Comparison of ENCODE assay signal across 22 cellular contexts in genomic region chr1:57835620-57836019, GRCh38.
DNase-seq lines count a peak whose midpoint lies in the region; ATAC-seq, FAIRE-seq and TF ChIP-seq lines count a peak whose summit lies in the region.
"Had no signal": no experiment of that assay in that cellular context is flagged by ENCODE, and none has a peak within 500 bp of the region (broad histone marks: within the 10 kb centered on the region; RNA-seq: fewer than 3 reads in every experiment).

No MANE protein-coding gene starts in this region.

- H3K9ac ChIP-seq in IMR-90 (ENCODE audit: low read depth, low read length), result no peak overlapping the region
- H3K9ac ChIP-seq in keratinocyte (ENCODE audit: control insufficient read depth, extremely low read depth, insufficient read depth, low read length), result no peak overlapping the region

- no peak for TF ChIP-seq POLR2A in IMR-90 (IDR thresholded peaks at IDR 0.05; ENCODE audit: low read depth, low read length)
- TF ChIP-seq POLR2A in body of pancreas (IDR thresholded peaks at IDR 0.05), result no peak
- no peak for TF ChIP-seq POLR2A in vagina (IDR thresholded peaks at IDR 0.05)

- CTCF ChIA-PET in IMR-90 (lab: Yijun Ruan, JAX), result no interaction called here

- H3K4me3 ChIP-seq in IMR-90 (ENCODE audit: insufficient read depth, low read depth, low read length), result no peak overlapping the region
- no peak overlapping the region for H3K4me3 ChIP-seq in body of pancreas
- H3K4me3 ChIP-seq in keratinocyte (ENCODE audit: control insufficient read depth in 2 of 3, extremely low read depth in 1 of 3, insufficient read depth in 2 of 3, low read depth in 1 of 3, low read length in 3 of 3), result no peak overlapping the region
- H3K4me3 ChIP-seq in vagina, result no peak overlapping the region
- H3K4me3 ChIP-seq: GM12878, HAP-1, pancreas, sigmoid colon, tibial nerve had no signal

- no peak for TF ChIP-seq CTCF in IMR-90 (conservative IDR thresholded peaks at IDR 0.05; ENCODE audit: low read depth, low read length)
- TF ChIP-seq CTCF in body of pancreas (IDR thresholded peaks at IDR 0.05), result no peak
- peak in 2 of 3 experiments; percentile 4 to 71 for TF ChIP-seq CTCF in keratinocyte (optimal IDR thresholded peaks at IDR 0.05 in 1 of 3, IDR thresholded peaks at IDR 0.05 in 1 of 3, conservative IDR thresholded peaks at IDR 0.05 in 1 of 3; ENCODE audit: extremely low read depth in 1 of 3, insufficient read depth in 2 of 3, low read length in 3 of 3)
- no peak for TF ChIP-seq CTCF in vagina (IDR thresholded peaks at IDR 0.05)

- no peak overlapping the region for H3K18ac ChIP-seq in IMR-90 (ENCODE audit: low read depth, low read length)

- BruUV-seq in IMR-90 (replicated peaks; lab: Mats Ljungman, UMichigan), result no TSS peak

- WGBS in IMR-90 (ENCODE audit: extremely low coverage in 2 of 2, insufficient read length in 1 of 2), 2 experiments, result 100% methylated on average over 1 of the region's 5 CpGs; no CpG with 5 or more reads in 1 of the 2 experiments
- WGBS in body of pancreas, 2 donors, result 10 to 21% methylated on average over 5 of the region's 5 CpGs

- no peak overlapping the region for H3K23ac ChIP-seq in IMR-90 (ENCODE audit: low read depth, low read length)

- H2AFZ ChIP-seq in IMR-90 (replicated peaks; ENCODE audit: low read length, poor library complexity) (peak overlapping the region; percentile 32), keratinocyte (ENCODE audit: control insufficient read depth, low read length) (no peak overlapping the region)

- H3K79me1 ChIP-seq in IMR-90 (ENCODE audit: low read depth in 1 of 2, low read length in 2 of 2), result no peaks in the 10 kb centered on the region

- DNase-seq in DMS53 treated with DMSO at 0.1 percent for 48 hours (lab: John Stamatoyannopoulos, UW; ENCODE audit: unreplicated experiment), result peak; percentile 83
- DNase-seq in IMR-90, result no peak
- peak in 3 of 4 donors; percentile 14 to 40 (median 14) for DNase-seq in body of pancreas
- DNase-seq in keratinocyte (ENCODE audit: low read depth, low spot score), result no peak
- no peak for DNase-seq in activated CD4-positive, alpha-beta T cell treated with anti-CD3 and anti-CD28 coated beads, Interleukin-2, amount 50 U/mL, for 4 hours
- DNase-seq in vagina (ENCODE audit: extremely low spot score in 2 of 2), result no peak
- DNase-seq in NCI-H1436 (lab: John Stamatoyannopoulos, UW), result no peak
- DNase-seq: activated CD4-positive, alpha-beta memory T cell treated with anti-CD3 and anti-CD28 coated beads for 36 hours; activated T-cell treated with anti-CD3 and anti-CD28 coated beads for 4 hours; amygdala; effector memory CD8-positive, alpha-beta T cell; GF-D8; islet precursor cell; naive B cell; NCI-H446; sigmoid colon; stimulated activated naive CD4-positive, alpha-beta T cell treated with Interleukin-2 at 50 U/mL for 16 hours; T-helper 17 cell had no signal

- H3K56ac ChIP-seq in IMR-90 (ENCODE audit: extremely low read depth, insufficient read depth, low read length), result no peak overlapping the region

- H4K20me1 ChIP-seq in IMR-90 (ENCODE audit: insufficient read depth, low read length) (no peaks in the 10 kb centered on the region), keratinocyte (ENCODE audit: control insufficient read depth, extremely low read depth, insufficient read depth, low read length) (no peaks in the 10 kb centered on the region)

- no peak overlapping the region for H3K14ac ChIP-seq in IMR-90 (replicated peaks; ENCODE audit: low read depth, low read length)

- H2AK5ac ChIP-seq in IMR-90 (ENCODE audit: low read depth, low read length), result no peak overlapping the region

- no peak overlapping the region for H2AK9ac ChIP-seq in IMR-90 (replicated peaks; ENCODE audit: low read depth, low read length, poor library complexity)

- in situ Hi-C loops in IMR-90 (cut with MboI; ENCODE audit: low sequenced_read_pairs), result no loop called here

- H3K27me3 ChIP-seq in IMR-90 (ENCODE audit: control insufficient read depth, insufficient read depth, low read length) (no peaks in the 10 kb centered on the region), body of pancreas (no peaks in the 10 kb centered on the region), keratinocyte (ENCODE audit: control insufficient read depth, extremely low read depth, insufficient read depth, low read length) (no peaks in the 10 kb centered on the region), vagina (no peaks in the 10 kb centered on the region)
- H3K27me3 ChIP-seq: pancreas, sigmoid colon, tibial nerve had no signal

- no peaks in the 10 kb centered on the region for H3K4me1 ChIP-seq in IMR-90 (ENCODE audit: control insufficient read depth, insufficient read depth, low read length)
- no peaks in the 10 kb centered on the region for H3K4me1 ChIP-seq in body of pancreas
- H3K4me1 ChIP-seq in keratinocyte (ENCODE audit: control insufficient read depth, extremely low read depth, insufficient read depth, low read length), result peaks cover 23% of the 10 kb centered on the region
- H3K4me1 ChIP-seq in vagina, result no peaks in the 10 kb centered on the region
- H3K4me1 ChIP-seq: HAP-1, pancreas, sigmoid colon, tibial nerve had no signal

- H3K9me1 ChIP-seq in IMR-90 (ENCODE audit: insufficient read depth, low read length), result no peaks in the 10 kb centered on the region
- H3K9me1 ChIP-seq in keratinocyte (ENCODE audit: control insufficient read depth, extremely low read depth, insufficient read depth, low read length), result no peaks in the 10 kb centered on the region

- H3K79me2 ChIP-seq in keratinocyte (ENCODE audit: control insufficient read depth, insufficient read depth, low read length), result no peaks in the 10 kb centered on the region

- no peak overlapping the region for H4K91ac ChIP-seq in IMR-90 (ENCODE audit: insufficient read depth, low read depth, low read length)

- no peak overlapping the region for H4K5ac ChIP-seq in IMR-90 (ENCODE audit: low read depth, low read length)

- H2BK5ac ChIP-seq in IMR-90 (ENCODE audit: low read depth, low read length, poor library complexity, severe bottlenecking), result no peak overlapping the region

- no peak overlapping the region for H3K4me2 ChIP-seq in IMR-90 (ENCODE audit: low read depth, low read length)
- no peak overlapping the region for H3K4me2 ChIP-seq in keratinocyte (ENCODE audit: control insufficient read depth, extremely low read depth, insufficient read depth, low read depth, low read length)

- no peak overlapping the region for H2BK15ac ChIP-seq in IMR-90 (ENCODE audit: low read depth, low read length)

- H3K36me3 ChIP-seq in IMR-90 (ENCODE audit: control insufficient read depth, insufficient read depth, low read length), result no peaks in the 10 kb centered on the region
- H3K36me3 ChIP-seq in body of pancreas (replicated peaks in 1 of 2; ENCODE audit: insufficient read depth in 1 of 2, low read depth in 2 of 2), result no peaks in the 10 kb centered on the region
- H3K36me3 ChIP-seq in keratinocyte (ENCODE audit: control insufficient read depth in 2 of 2, extremely low read depth in 1 of 2, insufficient read depth in 2 of 2, low read length in 2 of 2), result no peaks in the 10 kb centered on the region
- H3K36me3 ChIP-seq in vagina, result no peaks in the 10 kb centered on the region
- H3K36me3 ChIP-seq: HAP-1, pancreas, sigmoid colon, tibial nerve had no signal

- H3K9me3 ChIP-seq in IMR-90 (ENCODE audit: control insufficient read depth, insufficient read depth, low read length), result no peaks in the 10 kb centered on the region
- no peaks in the 10 kb centered on the region for H3K9me3 ChIP-seq in body of pancreas
- no peaks in the 10 kb centered on the region for H3K9me3 ChIP-seq in keratinocyte (ENCODE audit: control insufficient read depth, low read depth, low read length)
- H3K9me3 ChIP-seq in vagina, result no peaks in the 10 kb centered on the region
- H3K9me3 ChIP-seq: HAP-1, pancreas, sigmoid colon had no signal

- no peak overlapping the region for H2BK120ac ChIP-seq in IMR-90 (ENCODE audit: low read depth, low read length)

- H3K4ac ChIP-seq in IMR-90 (ENCODE audit: low read depth, low read length), result no peak overlapping the region

- TF ChIP-seq RAD21 in IMR-90 (IDR thresholded peaks at IDR 0.05; ENCODE audit: low read length), result no peak

- ATAC-seq in IMR-90 (ENCODE audit: low read depth) (no peak), body of pancreas (no peak)
- ATAC-seq: effector memory CD8-positive, alpha-beta T cell; GM12878; T-helper 17 cell had no signal

- H3K27ac ChIP-seq in IMR-90 (ENCODE audit: insufficient read depth, low read length) (no peak overlapping the region), body of pancreas (no peak overlapping the region), keratinocyte (ENCODE audit: control insufficient read depth, insufficient read depth, low read length) (no peak overlapping the region), vagina (no peak overlapping the region)
- H3K27ac ChIP-seq: pancreas, sigmoid colon, tibial nerve had no signal

- no peak for FAIRE-seq in keratinocyte (lab: Jason Lieb, UNC)
- FAIRE-seq: GM12878, pancreas had no signal

- H2BK20ac ChIP-seq in IMR-90 (ENCODE audit: low read depth, low read length), result no peak overlapping the region

- H4K8ac ChIP-seq in IMR-90 (ENCODE audit: low read depth in 2 of 2, low read length in 2 of 2), result no peak overlapping the region

- dilution Hi-C loops in IMR-90 (cut with HindIII; ENCODE audit: low sequenced_read_pairs, unreplicated experiment), result no loop called here
- dilution Hi-C loops in keratinocyte (cut with MboI; ENCODE audit: extremely low pct_ligation_motif_present, low sequenced_read_pairs), result no loop called here

- intact Hi-C loops in IMR-90 (cut with micrococcal nuclease) (no loop called here), body of pancreas (cut with DNase I) (no loop called here), vagina (cut with DNase I) (no loop called here)

- POLR2A ChIA-PET in IMR-90 (lab: Charles Lee; ENCODE audit: unreplicated experiment), result no interaction called here

TF ChIP-seq in IMR-90, 13 proteins besides CTCF, POLR2A, EP300 and RAD21 (continues in another document):
- no peak for TF ChIP-seq ELK1 (IDR thresholded peaks at IDR 0.05; ENCODE audit: borderline replicate concordance, low read depth, low read length)
- TF ChIP-seq RFX5 (IDR thresholded peaks at IDR 0.05; ENCODE audit: low read depth, low read length), result no peak
- TF ChIP-seq CHD1 (IDR thresholded peaks at IDR 0.05; ENCODE audit: low read depth, low read length), result no peak
- no peak for TF ChIP-seq NFE2L2 (IDR thresholded peaks at IDR 0.05; ENCODE audit: low read depth, low read length)
- TF ChIP-seq MAZ (IDR thresholded peaks at IDR 0.05; ENCODE audit: borderline replicate concordance, low read depth, low read length), result no peak
- TF ChIP-seq MXI1 (IDR thresholded peaks at IDR 0.05; ENCODE audit: borderline replicate concordance, low read depth, low read length), result no peak
- no peak for TF ChIP-seq MAFK (IDR thresholded peaks at IDR 0.05; ENCODE audit: low read depth, low read length)

Comparison
In these comparisons a context has a peak if more than half of its experiments do, and no peak if none do; other contexts are left out.
1. DNase-seq: peak in DMS53 treated with DMSO at 0.1 percent for 48 hours (single experiment) and body of pancreas (3 of 4); none in IMR-90 (single experiment), keratinocyte (single experiment), activated CD4-positive, alpha-beta T cell treated with anti-CD3 and anti-CD28 coated beads, Interleukin-2, amount 50 U/mL, for 4 hours (0 of 2), vagina (0 of 2) and NCI-H1436 (single experiment).
2. CTCF ChIP-seq: peak in keratinocyte (2 of 3); none in IMR-90 (single experiment), body of pancreas (0 of 7) and vagina (0 of 3).